19 cellular contexts compared by ENCODE assay signal in the genomic region with DNA sequence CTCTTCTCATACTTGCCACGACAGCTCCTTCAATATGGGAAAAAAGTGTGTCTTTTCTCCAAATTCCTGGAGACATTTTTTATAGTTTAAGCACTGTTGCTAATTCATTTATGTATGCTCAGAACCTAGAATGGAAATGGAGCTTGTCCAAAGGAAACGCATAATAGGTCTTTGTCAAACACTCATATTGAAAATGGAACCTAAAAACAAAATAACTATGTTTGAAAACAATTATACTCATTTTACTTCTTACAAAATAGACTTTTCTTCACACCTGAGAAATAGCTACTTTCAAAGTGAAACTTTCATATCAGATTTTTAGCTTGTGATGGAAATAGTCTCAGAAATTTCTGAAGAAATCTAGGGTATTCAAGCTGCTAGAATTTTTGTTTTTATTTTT.
DNase-seq lines count a peak whose midpoint lies in the region; ATAC-seq, FAIRE-seq and TF ChIP-seq lines count a peak whose summit lies in the region.
"Had no signal": no experiment of that assay in that cellular context is flagged by ENCODE, and none has a peak within 500 bp of the region (broad histone marks: within the 10 kb centered on the region; RNA-seq: fewer than 3 reads in every experiment).

No MANE protein-coding gene starts in this region.

- FAIRE-seq in small intestine (lab: Jason Lieb, UNC) = no peak

- TF ChIP-seq CTCF in upper lobe of right lung (IDR thresholded peaks at IDR 0.05) = no peak

- H3K27ac ChIP-seq in small intestine (ENCODE audit: low read depth in 1 of 2, low read length in 1 of 2) = no peak overlapping the region
- H3K27ac ChIP-seq in upper lobe of right lung = no peak overlapping the region
- H3K27ac ChIP-seq: esophagus squamous epithelium, sigmoid colon had no signal

- no peaks in the 10 kb centered on the region for H3K4me1 ChIP-seq in small intestine (ENCODE audit: control insufficient read depth in 2 of 2, insufficient read depth in 1 of 2, low read depth in 1 of 2, low read length in 1 of 2)
- no peaks in the 10 kb centered on the region for H3K4me1 ChIP-seq in upper lobe of right lung
- H3K4me1 ChIP-seq: esophagus squamous epithelium, sigmoid colon had no signal

- WGBS in small intestine, 3 donors = 81 to 86% (median 84%) methylated on average over 2 of the region's 2 CpGs

- ATAC-seq in GM18508 (IDR thresholded peaks at IDR 0.05; ENCODE audit: insufficient read depth, unreplicated experiment) = peak; percentile 38
- ATAC-seq in GM21390 (IDR thresholded peaks at IDR 0.05; ENCODE audit: unreplicated experiment) = peak; percentile 75
- peak; percentile 71 for ATAC-seq in HG02885 (IDR thresholded peaks at IDR 0.05; ENCODE audit: poor library complexity, unreplicated experiment)
- peak; percentile 48 for ATAC-seq in HG03469 (IDR thresholded peaks at IDR 0.05; ENCODE audit: unreplicated experiment)
- no peak for ATAC-seq in upper lobe of right lung
- ATAC-seq: natural killer cell treated with Interleukin-12 subunit alpha and Interleukin-12 subunit beta and Interleukin-15 and Interleukin-18, amount 100 ng/mL, for 72 hours; Panc1; T-cell had no signal

- intact Hi-C loops in upper lobe of right lung (cut with DNase I) = no loop called here

- H3K4me3 ChIP-seq in small intestine (ENCODE audit: low read depth in 1 of 2, low read length in 2 of 2) (no peak overlapping the region), upper lobe of right lung (no peak overlapping the region)
- H3K4me3 ChIP-seq: esophagus squamous epithelium, sigmoid colon had no signal

- DNase-seq in NCI-H2029 treated with DMSO at 0.1 percent for 48 hours (lab: John Stamatoyannopoulos, UW) = no peak
- DNase-seq in small intestine = no peak
- DNase-seq in upper lobe of right lung = no peak
- no peak for DNase-seq in mesenteric fat pad (ENCODE audit: low spot score)
- DNase-seq: activated CD4-positive, alpha-beta T cell treated with anti-CD3 and anti-CD28 coated beads for 4 hours; activated T-cell treated with anti-CD3 and anti-CD28 coated beads, Interleukin-2, amount 50 U/mL, for 48 hours; DMS153; esophagus squamous epithelium; GOT3; MM.1S; NCI-H2227 treated with DMSO at 0.1 percent for 48 hours; sigmoid colon; T-cell had no signal

- H3K9me3 ChIP-seq in small intestine (ENCODE audit: control insufficient read depth, low read depth) = no peaks in the 10 kb centered on the region
- H3K9me3 ChIP-seq in upper lobe of right lung = no peaks in the 10 kb centered on the region
- H3K9me3 ChIP-seq: esophagus squamous epithelium, sigmoid colon had no signal

- no peaks in the 10 kb centered on the region for H3K36me3 ChIP-seq in small intestine (ENCODE audit: control insufficient read depth in 2 of 2, insufficient read depth in 2 of 2, low read length in 2 of 2)
- H3K36me3 ChIP-seq in upper lobe of right lung = no peaks in the 10 kb centered on the region
- H3K36me3 ChIP-seq: esophagus squamous epithelium, sigmoid colon had no signal

- no peaks in the 10 kb centered on the region for H3K27me3 ChIP-seq in small intestine (ENCODE audit: control insufficient read depth in 2 of 2, insufficient read depth in 2 of 2, low read length in 2 of 2)
- no peaks in the 10 kb centered on the region for H3K27me3 ChIP-seq in upper lobe of right lung
- H3K27me3 ChIP-seq: esophagus squamous epithelium, sigmoid colon had no signal
